ENCODE assay signal across 8 cellular contexts in the genomic region with DNA sequence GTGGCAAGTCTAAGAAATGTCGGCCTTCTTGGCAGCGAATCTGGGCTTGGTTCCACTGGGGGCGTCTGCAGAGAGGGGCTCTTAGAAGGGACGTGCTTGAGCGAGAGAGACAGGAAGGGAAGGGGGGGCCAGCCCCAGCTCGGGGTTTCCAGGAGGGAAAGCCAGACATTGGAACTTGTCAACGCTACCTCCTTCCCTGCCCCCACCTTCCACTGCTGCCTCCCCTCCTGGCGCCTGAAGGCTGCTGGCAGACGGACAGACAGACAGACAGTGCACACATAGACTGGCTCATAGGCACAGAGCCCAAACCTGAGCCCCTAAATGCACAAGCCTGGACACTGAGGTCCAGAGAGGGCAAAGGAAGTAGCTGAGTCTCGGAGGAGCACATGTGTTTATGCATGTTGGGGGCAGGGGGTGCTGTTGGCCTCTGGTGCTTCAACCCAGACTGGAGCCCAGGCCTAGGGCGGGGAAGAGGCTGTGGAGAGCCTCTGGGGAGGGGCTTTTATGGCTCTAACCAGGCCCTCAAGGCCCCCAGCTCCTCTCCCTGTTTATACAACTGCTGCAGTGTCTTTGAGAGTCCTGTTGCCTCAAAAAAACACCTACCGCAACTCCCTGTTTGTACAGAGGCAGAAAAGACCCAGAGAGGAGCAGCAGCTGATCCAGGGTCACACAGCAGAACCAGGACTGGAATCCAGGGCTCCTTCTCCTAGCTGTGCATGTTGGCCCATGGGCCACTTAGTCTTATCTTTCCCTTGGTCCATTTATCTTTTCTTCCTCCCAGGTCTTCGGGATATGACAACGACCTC. TPM values are rescaled to one million over a fixed set of nuclear protein-coding genes. Genes with fewer than 3 reads are reported as not detected.
A peak's percentile ranks its signal among the peaks of the same experiment; 100 is the strongest.
DNase-seq lines count a peak whose midpoint lies in the region; ATAC-seq and TF ChIP-seq lines count a peak whose summit lies in the region.

No MANE protein-coding gene starts in this region.

- no peaks in the 10 kb centered on the region for H3K27me3 Mint-ChIP-seq in T-helper 2 cell treated with Interferon-gamma antibody and Interleukin-4, amounts not matched to agents 5 μg/mL and 100 μg/mL, for 36 hours (ENCODE audit: low read depth)
- H3K27me3 Mint-ChIP-seq in brain, result no peaks in the 10 kb centered on the region

- H3K4me1 Mint-ChIP-seq in T-helper 2 cell treated with Interferon-gamma antibody and Interleukin-4, amounts not matched to agents 5 μg/mL and 100 μg/mL, for 36 hours (ENCODE audit: low read depth), result peaks cover 64% of the 10 kb centered on the region
- peaks cover 94% of the 10 kb centered on the region for H3K4me1 Mint-ChIP-seq in brain

- intact Hi-C loops in Right ventricle myocardium superior (cut with DNase I) (no loop called here), left cardiac atrium (cut with DNase I) (no loop called here), thyroid gland (cut with DNase I) (no loop called here)

- H3K27ac ChIP-seq in mucosa of rectum (ENCODE audit: low read depth in 2 of 2, low read length in 2 of 2), result peak overlapping the region in 1 of 2 donors; percentile 43
- peak overlapping the region in 2 of 3 donors; percentile 25 to 40 for H3K27ac ChIP-seq in thyroid gland

- DNase-seq in Right ventricle myocardium superior, result peak; percentile 77
- no peak for DNase-seq in left cardiac atrium
- DNase-seq in T-helper 2 cell treated with Interferon-gamma antibody and Interleukin-4, amounts not matched to agents 5 μg/mL and 100 μg/mL, for 36 hours (ENCODE audit: low spot score), result peak; percentile 67
- DNase-seq in thyroid gland, result peak in 1 of 2 donors; percentile 41

- no peaks in the 10 kb centered on the region for H3K27me3 ChIP-seq in mucosa of rectum (ENCODE audit: control insufficient read depth in 2 of 2, insufficient read depth in 2 of 2, low read length in 2 of 2)
- no peaks in the 10 kb centered on the region for H3K27me3 ChIP-seq in thyroid gland

- H3K4me3 ChIP-seq in mucosa of rectum (ENCODE audit: low read length in 2 of 2) (no peak overlapping the region), thyroid gland (replicated peaks in 1 of 3) (no peak overlapping the region)

- TF ChIP-seq CTCF in brain (conservative IDR thresholded peaks at IDR 0.05) (peak; percentile 17 to 35), thyroid gland (IDR thresholded peaks at IDR 0.05) (peak in 4 of 6 experiments; percentile 7 to 37 (median 20))

- H3K9ac ChIP-seq in mucosa of rectum (ENCODE audit: low read depth in 1 of 2, low read length in 2 of 2), result peak overlapping the region; percentile 8 to 50

- H3K36me3 ChIP-seq in mucosa of rectum (ENCODE audit: control insufficient read depth in 2 of 2, insufficient read depth in 2 of 2, low read length in 2 of 2) (no peaks in the 10 kb centered on the region), thyroid gland (no peaks in the 10 kb centered on the region)

- no peaks in the 10 kb centered on the region for H3K9me3 Mint-ChIP-seq in T-helper 2 cell treated with Interferon-gamma antibody and Interleukin-4, amounts not matched to agents 5 μg/mL and 100 μg/mL, for 36 hours
- H3K9me3 Mint-ChIP-seq in brain, result peaks cover 0 to 2% (median 0%) of the 10 kb centered on the region in 5 experiments

- H3K36me3 Mint-ChIP-seq in T-helper 2 cell treated with Interferon-gamma antibody and Interleukin-4, amounts not matched to agents 5 μg/mL and 100 μg/mL, for 36 hours (ENCODE audit: low read depth), result peaks cover 7% of the 10 kb centered on the region
- no peaks in the 10 kb centered on the region for H3K36me3 Mint-ChIP-seq in brain

- WGBS in thyroid gland, 2 donors, result 27 to 36% methylated on average over 12 to 14 of the region's 14 CpGs

- ATAC-seq in Right ventricle myocardium superior (ENCODE audit: poor library complexity), result peak; percentile 3
- ATAC-seq in left cardiac atrium, result no peak
- no peak for ATAC-seq in HG02610 (IDR thresholded peaks at IDR 0.05; ENCODE audit: unreplicated experiment)
- ATAC-seq in GM19328 (IDR thresholded peaks at IDR 0.05; ENCODE audit: unreplicated experiment), result no peak

- H3K27ac Mint-ChIP-seq in T-helper 2 cell treated with Interferon-gamma antibody and Interleukin-4, amounts not matched to agents 5 μg/mL and 100 μg/mL, for 36 hours, result peak overlapping the region; percentile 98
- peak overlapping the region; percentile 96 to 99 (median 98) for H3K27ac Mint-ChIP-seq in brain

- H3K4me3 Mint-ChIP-seq in T-helper 2 cell treated with Interferon-gamma antibody and Interleukin-4, amounts not matched to agents 5 μg/mL and 100 μg/mL, for 36 hours, result peak overlapping the region; percentile 95
- peak overlapping the region; percentile 27 to 78 (median 55) for H3K4me3 Mint-ChIP-seq in brain

- no peaks in the 10 kb centered on the region for H3K9me3 ChIP-seq in mucosa of rectum (ENCODE audit: control insufficient read depth in 2 of 2, low read length in 2 of 2)
- H3K9me3 ChIP-seq in thyroid gland, result no peaks in the 10 kb centered on the region

- H3K4me1 ChIP-seq in mucosa of rectum (ENCODE audit: control insufficient read depth in 2 of 2, insufficient read depth in 2 of 2, low read length in 2 of 2), result peaks cover 57 to 87% of the 10 kb centered on the region in 2 donors
- peaks cover 24 to 77% of the 10 kb centered on the region in 2 donors for H3K4me1 ChIP-seq in thyroid gland

- TF ChIP-seq POLR2A in thyroid gland (IDR thresholded peaks at IDR 0.05), result no peak

RNA-seq across cellular contexts. Expression of a gene that starts 33.1 kb away (rescaled TPM):
- total RNA-seq in Right ventricle myocardium superior (49.3 TPM), left cardiac atrium (10 to 100 TPM; 71.8 to 77.4 TPM), thyroid gland (10 to 100 TPM; 38.3 to 47.7 (median 46.7) TPM)
- 98.5 TPM for polyA plus RNA-seq in brain (ENCODE audit: insufficient read depth, low read depth, low replicate concordance)
